Comparison of ENCODE assay signal across 12 cellular contexts in the genomic region with DNA sequence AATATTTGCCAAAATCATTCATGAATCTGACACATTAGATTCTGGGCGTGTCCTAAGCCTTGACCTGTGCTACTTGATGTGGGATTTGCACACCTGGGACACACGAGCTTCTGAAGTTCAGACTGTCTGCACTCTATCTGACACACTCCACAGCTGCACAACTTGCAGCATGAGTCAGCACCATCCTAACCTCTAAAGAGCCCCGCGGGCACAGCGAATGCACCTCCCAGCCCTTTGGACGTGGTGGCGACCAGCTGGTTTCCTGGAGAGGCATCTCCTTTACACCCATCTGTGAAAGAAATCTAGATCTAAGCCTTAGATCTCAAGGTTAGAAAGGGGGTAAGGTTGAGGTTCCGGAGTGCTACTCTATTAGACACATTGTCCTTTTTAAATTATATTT.
DNase-seq lines count a peak whose midpoint lies in the region; ATAC-seq and TF ChIP-seq lines count a peak whose summit lies in the region.
"Had no signal": no experiment of that assay in that cellular context is flagged by ENCODE, and none has a peak within 500 bp of the region (broad histone marks: within the 10 kb centered on the region; RNA-seq: fewer than 3 reads in every experiment).

No MANE protein-coding gene starts in this region.

- H3K36me3 ChIP-seq in adrenal gland (replicated peaks in 1 of 2), result no peaks in the 10 kb centered on the region
- no peaks in the 10 kb centered on the region for H3K36me3 ChIP-seq in trophoblast cell (ENCODE audit: control insufficient read depth in 1 of 2, insufficient read depth in 2 of 2, low read length in 2 of 2)
- H3K36me3 ChIP-seq: ovary had no signal

- 17 to 57% (median 31%) methylated on average over 8 of the region's 8 CpGs for WGBS in adrenal gland, 4 donors
- WGBS in trophoblast cell (ENCODE audit: extremely low coverage, insufficient coverage, insufficient read length), result no CpG with 5 or more reads among the region's 8 CpGs

- H2BK12ac ChIP-seq in trophoblast cell (ENCODE audit: low read length), result no peak overlapping the region

- H3K18ac ChIP-seq in trophoblast cell (ENCODE audit: low read length), result no peak overlapping the region

- H2AFZ ChIP-seq in trophoblast cell (ENCODE audit: insufficient read depth, low read length, poor library complexity), result no peak overlapping the region

- H3K27me3 ChIP-seq in adrenal gland, result no peaks in the 10 kb centered on the region
- no peaks in the 10 kb centered on the region for H3K27me3 ChIP-seq in trophoblast cell (ENCODE audit: insufficient read depth, low read length)
- H3K27me3 ChIP-seq: ovary had no signal

- no peak overlapping the region for H2BK5ac ChIP-seq in trophoblast cell (ENCODE audit: low read depth, low read length, poor library complexity)

- no peak overlapping the region for H3K4ac ChIP-seq in trophoblast cell (ENCODE audit: low read depth, low read length)

- H3K14ac ChIP-seq in trophoblast cell (ENCODE audit: low read length), result no peak overlapping the region

- H2AK5ac ChIP-seq in trophoblast cell (ENCODE audit: low read length), result no peak overlapping the region

- H3K79me2 ChIP-seq in trophoblast cell (ENCODE audit: control insufficient read depth, insufficient read depth, low read length, poor library complexity), result no peaks in the 10 kb centered on the region

- H3K23ac ChIP-seq in trophoblast cell (ENCODE audit: low read length), result no peak overlapping the region

- H3K9ac ChIP-seq in trophoblast cell (ENCODE audit: low read length), result no peak overlapping the region

- TF ChIP-seq POLR2A in adrenal gland (IDR thresholded peaks at IDR 0.05), result no peak

- no peaks in the 10 kb centered on the region for H3K9me3 ChIP-seq in adrenal gland (replicated peaks in 1 of 3)
- peaks cover 4% of the 10 kb centered on the region for H3K9me3 ChIP-seq in trophoblast cell (ENCODE audit: insufficient read depth, low read depth, low read length)
- H3K9me3 ChIP-seq: ovary had no signal

- H3K4me3 ChIP-seq in adrenal gland (no peak overlapping the region), trophoblast cell (ENCODE audit: low read depth, low read length) (no peak overlapping the region)
- H3K4me3 ChIP-seq: ovary had no signal

- no peak for TF ChIP-seq CTCF in adrenal gland (IDR thresholded peaks at IDR 0.05)

- H2BK120ac ChIP-seq in trophoblast cell (ENCODE audit: insufficient read depth, low read length, poor library complexity), result no peak overlapping the region

- peak; percentile 5 for DNase-seq in DMS79 (lab: John Stamatoyannopoulos, UW)
- DNase-seq in DMS79 treated with DMSO at 0.1 percent for 48 hours (lab: John Stamatoyannopoulos, UW), result no peak
- peak; percentile 67 to 81 (median 74) for DNase-seq in adrenal gland
- peak; percentile 44 to 74 for DNase-seq in trophoblast cell
- DNase-seq in anterior cingulate cortex (lab: John Stamatoyannopoulos, UW), result no peak
- DNase-seq in NCI-H1092 (lab: John Stamatoyannopoulos, UW), result no peak
- no peak for DNase-seq in cerebellar cortex (ENCODE audit: low spot score)
- DNase-seq: 8988T; activated T-cell treated with anti-CD3 and anti-CD28 coated beads, Interleukin-2, amount 50 U/mL, for 4 hours; NCI-H187; ovary had no signal

- H3K4me2 ChIP-seq in trophoblast cell (ENCODE audit: low read length), result no peak overlapping the region

- H3K27ac ChIP-seq in adrenal gland (peak overlapping the region in 4 of 5 donors; percentile 40 to 80 (median 72)), trophoblast cell (ENCODE audit: low read depth, low read length) (no peak overlapping the region)
- H3K27ac ChIP-seq: ovary had no signal

- ATAC-seq in HG03060 (IDR thresholded peaks at IDR 0.05; ENCODE audit: low read depth, unreplicated experiment), result peak; percentile 39
- ATAC-seq: activated T-cell treated with anti-CD3 and anti-CD28 coated beads, Interleukin-2, amount 50 U/mL, for 4 hours had no signal

- H3K79me1 ChIP-seq in trophoblast cell (ENCODE audit: low read length), result no peaks in the 10 kb centered on the region

- intact Hi-C loops in adrenal gland (cut with DNase I), result no loop called here

- H4K91ac ChIP-seq in trophoblast cell (ENCODE audit: low read depth, low read length), result no peak overlapping the region

- no peak overlapping the region for H4K8ac ChIP-seq in trophoblast cell (ENCODE audit: low read depth, low read length)

- H4K12ac ChIP-seq in trophoblast cell (ENCODE audit: low read depth, low read length), result no peak overlapping the region

- peaks cover 49 to 56% of the 10 kb centered on the region in 2 donors for H3K4me1 ChIP-seq in adrenal gland (replicated peaks in 1 of 2)
- H3K4me1 ChIP-seq in trophoblast cell (ENCODE audit: control insufficient read depth in 1 of 2, insufficient read depth in 2 of 2, low read length in 2 of 2), result no peaks in the 10 kb centered on the region

Comparison
In these comparisons a context has a peak if more than half of its experiments do, and no peak if none do; other contexts are left out.
1. DNase-seq: peak in DMS79 (single experiment), adrenal gland (7 of 7) and trophoblast cell (2 of 2); none in DMS79 treated with DMSO at 0.1 percent for 48 hours (single experiment), anterior cingulate cortex (0 of 58), NCI-H1092 (single experiment) and cerebellar cortex (single experiment).